9 cellular contexts compared by ENCODE assay signal in the genomic region with DNA sequence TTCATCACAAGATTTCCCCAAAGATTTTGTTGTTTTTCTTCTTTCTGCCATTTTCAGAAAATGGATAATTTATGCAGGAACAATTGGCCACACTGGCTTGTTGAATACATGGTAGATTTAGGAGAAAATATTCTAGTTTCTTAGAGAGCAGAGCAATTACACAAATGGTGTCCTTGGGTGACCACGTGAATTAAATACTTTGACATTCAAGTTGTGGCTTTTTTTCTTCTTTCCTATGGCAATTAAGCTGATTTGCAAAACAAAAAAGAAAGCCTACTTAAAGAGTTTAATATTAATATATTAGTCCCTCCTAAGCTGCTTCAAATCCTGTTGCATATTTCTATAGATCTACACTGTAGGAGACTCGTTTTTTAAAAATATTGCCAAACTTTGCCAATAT.
"Had no signal": no experiment of that assay in that cellular context is flagged by ENCODE, and none has a peak within 500 bp of the region (broad histone marks: within the 10 kb centered on the region; RNA-seq: fewer than 3 reads in every experiment).

No MANE protein-coding gene starts in this region.

- H3K9ac ChIP-seq: GM23248 had no signal

- H3K36me3 ChIP-seq: HAP-1 had no signal

- ATAC-seq: HCT116 had no signal

- H3K9me3 ChIP-seq: HAP-1 had no signal

- FAIRE-seq: H54 had no signal

- DNase-seq: GM23248, GOT3, H7, H9, HCEC 1CT, HFFc6 had no signal

- H3K9me3 Mint-ChIP-seq: H9 had no signal

- H3K4me3 Mint-ChIP-seq: HFFc6 had no signal

- H3K27ac ChIP-seq: GM23248 had no signal

- H2AFZ ChIP-seq: GM23248 had no signal

- H3K4me3 ChIP-seq: GM23248, HAP-1 had no signal

- H3K27ac Mint-ChIP-seq: HFFc6 had no signal
